Comparison of ENCODE assay signal across 1 cellular context in the genomic region with DNA sequence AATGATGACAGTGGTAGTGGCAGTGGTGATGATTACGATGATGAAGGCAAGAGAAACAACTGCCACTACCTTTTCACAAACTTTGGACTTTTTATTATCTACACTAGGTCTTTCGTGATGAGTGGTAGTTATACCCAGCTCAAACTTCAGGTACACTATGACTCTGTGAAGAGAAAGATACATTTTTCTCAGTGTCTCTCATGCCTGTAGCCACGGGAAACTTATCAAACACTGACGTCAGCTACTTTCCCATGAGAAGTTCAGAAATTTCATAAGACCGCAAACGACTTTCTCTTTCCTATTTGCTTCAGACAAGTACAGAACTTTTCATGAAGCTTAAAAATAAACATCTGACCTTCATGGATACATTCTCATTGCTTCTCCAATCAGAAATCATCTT.
TF ChIP-seq lines count a peak whose summit lies in the region.

No MANE protein-coding gene starts in this region.

TF ChIP-seq in K562, 482 proteins besides CTCF, POLR2A, EP300 and RAD21 (continued from another document):
- TF ChIP-seq, protein P1, sequence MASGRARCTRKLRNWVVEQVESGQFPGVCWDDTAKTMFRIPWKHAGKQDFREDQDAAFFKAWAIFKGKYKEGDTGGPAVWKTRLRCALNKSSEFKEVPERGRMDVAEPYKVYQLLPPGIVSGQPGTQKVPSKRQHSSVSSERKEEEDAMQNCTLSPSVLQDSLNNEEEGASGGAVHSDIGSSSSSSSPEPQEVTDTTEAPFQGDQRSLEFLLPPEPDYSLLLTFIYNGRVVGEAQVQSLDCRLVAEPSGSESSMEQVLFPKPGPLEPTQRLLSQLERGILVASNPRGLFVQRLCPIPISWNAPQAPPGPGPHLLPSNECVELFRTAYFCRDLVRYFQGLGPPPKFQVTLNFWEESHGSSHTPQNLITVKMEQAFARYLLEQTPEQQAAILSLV (tag; IDR thresholded peaks at IDR 0.05) = no peak
- TF ChIP-seq ATF1 (CRISPR knock-in tag; IDR thresholded peaks at IDR 0.05) (no peak), ATF1 (tag; IDR thresholded peaks at IDR 0.05) (peak; percentile 79), ZNF212 (CRISPR knock-in tag; IDR thresholded peaks at IDR 0.05) (no peak), JUND (IDR thresholded peaks at IDR 0.05; ENCODE audit: borderline replicate concordance, low read depth, low read length) (0 out of 2 replicates have a peak, but pooled peaks have one; percentile 14), JUND (tag; IDR thresholded peaks at IDR 0.05; ENCODE audit: borderline replicate concordance, low read depth, low read length) (peak; percentile 85; the same call in 2 of the 3 replicates), CREBBP (IDR thresholded peaks at IDR 0.05; ENCODE audit: low read depth, low read length) (no peak), ZFP1 (CRISPR knock-in tag; IDR thresholded peaks at IDR 0.05) (peak; percentile 67), VEZF1 (CRISPR knock-in tag; IDR thresholded peaks at IDR 0.05) (no peak), SRSF1 (IDR thresholded peaks at IDR 0.05; ENCODE audit: low read depth, low read length) (no peak), NR4A1 (CRISPR knock-in tag; IDR thresholded peaks at IDR 0.05) (no peak), NR4A1 (tag; IDR thresholded peaks at IDR 0.05) (0 out of 2 replicates have a peak, but pooled peaks have one; percentile 16), ZNF316 (IDR thresholded peaks at IDR 0.05) (peak; percentile 60), CREB1 (IDR thresholded peaks at IDR 0.05) (no peak), CREB1 (CRISPR knock-in tag; IDR thresholded peaks at IDR 0.05) (peak; percentile 21; the same call in 1 of the 2 replicates), TSC22D4 (tag; IDR thresholded peaks at IDR 0.05) (no peak), SP1 (CRISPR knock-in tag; IDR thresholded peaks at IDR 0.05) (no peak)
- TF ChIP-seq, protein P2, sequence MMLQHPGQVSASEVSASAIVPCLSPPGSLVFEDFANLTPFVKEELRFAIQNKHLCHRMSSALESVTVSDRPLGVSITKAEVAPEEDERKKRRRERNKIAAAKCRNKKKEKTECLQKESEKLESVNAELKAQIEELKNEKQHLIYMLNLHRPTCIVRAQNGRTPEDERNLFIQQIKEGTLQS (IDR thresholded peaks at IDR 0.05) = peak; percentile 64; the same call in 1 of the 2 replicates
- TF ChIP-seq, protein P2 (CRISPR knock-in tag; conservative IDR thresholded peaks at IDR 0.05) = no peak
- TF ChIP-seq, protein P3, sequence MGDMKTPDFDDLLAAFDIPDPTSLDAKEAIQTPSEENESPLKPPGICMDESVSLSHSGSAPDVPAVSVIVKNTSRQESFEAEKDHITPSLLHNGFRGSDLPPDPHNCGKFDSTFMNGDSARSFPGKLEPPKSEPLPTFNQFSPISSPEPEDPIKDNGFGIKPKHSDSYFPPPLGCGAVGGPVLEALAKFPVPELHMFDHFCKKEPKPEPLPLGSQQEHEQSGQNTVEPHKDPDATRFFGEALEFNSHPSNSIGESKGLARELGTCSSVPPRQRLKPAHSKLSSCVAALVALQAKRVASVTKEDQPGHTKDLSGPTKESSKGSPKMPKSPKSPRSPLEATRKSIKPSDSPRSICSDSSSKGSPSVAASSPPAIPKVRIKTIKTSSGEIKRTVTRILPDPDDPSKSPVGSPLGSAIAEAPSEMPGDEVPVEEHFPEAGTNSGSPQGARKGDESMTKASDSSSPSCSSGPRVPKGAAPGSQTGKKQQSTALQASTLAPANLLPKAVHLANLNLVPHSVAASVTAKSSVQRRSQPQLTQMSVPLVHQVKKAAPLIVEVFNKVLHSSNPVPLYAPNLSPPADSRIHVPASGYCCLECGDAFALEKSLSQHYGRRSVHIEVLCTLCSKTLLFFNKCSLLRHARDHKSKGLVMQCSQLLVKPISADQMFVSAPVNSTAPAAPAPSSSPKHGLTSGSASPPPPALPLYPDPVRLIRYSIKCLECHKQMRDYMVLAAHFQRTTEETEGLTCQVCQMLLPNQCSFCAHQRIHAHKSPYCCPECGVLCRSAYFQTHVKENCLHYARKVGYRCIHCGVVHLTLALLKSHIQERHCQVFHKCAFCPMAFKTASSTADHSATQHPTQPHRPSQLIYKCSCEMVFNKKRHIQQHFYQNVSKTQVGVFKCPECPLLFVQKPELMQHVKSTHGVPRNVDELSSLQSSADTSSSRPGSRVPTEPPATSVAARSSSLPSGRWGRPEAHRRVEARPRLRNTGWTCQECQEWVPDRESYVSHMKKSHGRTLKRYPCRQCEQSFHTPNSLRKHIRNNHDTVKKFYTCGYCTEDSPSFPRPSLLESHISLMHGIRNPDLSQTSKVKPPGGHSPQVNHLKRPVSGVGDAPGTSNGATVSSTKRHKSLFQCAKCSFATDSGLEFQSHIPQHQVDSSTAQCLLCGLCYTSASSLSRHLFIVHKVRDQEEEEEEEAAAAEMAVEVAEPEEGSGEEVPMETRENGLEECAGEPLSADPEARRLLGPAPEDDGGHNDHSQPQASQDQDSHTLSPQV (IDR thresholded peaks at IDR 0.05) = 0 out of 2 replicates have a peak, but pooled peaks have one; percentile 18
